21 cellular contexts compared by ENCODE assay signal in the genomic region with DNA sequence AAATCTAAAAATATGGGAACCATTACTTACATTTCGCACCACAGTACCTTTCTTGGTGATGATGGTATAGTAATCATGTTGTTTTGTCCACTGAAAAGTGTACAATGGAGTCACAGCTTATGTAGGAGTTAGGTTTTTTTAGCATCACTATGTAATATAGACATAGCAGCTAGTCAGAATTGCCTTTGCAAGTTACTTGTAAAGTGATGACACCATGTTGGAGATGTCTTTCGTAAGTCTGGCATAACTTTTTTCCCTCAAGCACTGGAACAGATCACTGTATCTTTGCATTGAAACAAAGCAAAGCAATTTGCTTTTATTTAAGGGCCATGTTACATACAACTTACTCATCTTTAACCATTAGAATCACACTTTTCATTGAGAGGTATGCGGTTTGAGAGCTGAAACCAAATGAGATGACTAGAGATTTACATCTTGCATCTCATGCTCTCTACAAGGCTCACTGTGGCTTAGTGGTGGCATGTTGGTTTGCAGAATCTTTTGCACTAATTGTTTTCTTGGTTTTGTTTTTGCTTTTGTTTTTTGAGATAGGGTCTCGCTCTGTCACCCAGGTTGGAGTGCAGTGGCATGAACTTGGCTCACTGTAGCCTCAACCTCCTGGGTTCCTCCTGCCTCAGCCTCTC. TPM values are rescaled to one million over a fixed set of nuclear protein-coding genes. Genes with fewer than 3 reads are reported as not detected.
DNase-seq lines count a peak whose midpoint lies in the region; ATAC-seq, FAIRE-seq and TF ChIP-seq lines count a peak whose summit lies in the region.
"Had no signal": no experiment of that assay in that cellular context is flagged by ENCODE, and none has a peak within 500 bp of the region (broad histone marks: within the 10 kb centered on the region; RNA-seq: fewer than 3 reads in every experiment).

No MANE protein-coding gene starts in this region.

- no TSS peak for BruUV-seq in mammary epithelial cell (replicated peaks; lab: Mats Ljungman, UMichigan)

- peaks cover 3% of the 10 kb centered on the region for H3K4me1 Mint-ChIP-seq in activated CD4-positive, alpha-beta T cell treated with anti-CD3 and anti-CD28 coated beads for 36 hours
- peaks cover 19% of the 10 kb centered on the region for H3K4me1 Mint-ChIP-seq in T-helper 2 cell treated with Interferon-gamma antibody and Interleukin-4, amounts not matched to agents 5 μg/mL and 100 μg/mL, for 36 hours (ENCODE audit: low read depth)

- H3K9ac ChIP-seq in mammary epithelial cell (ENCODE audit: insufficient read depth, low read length) = no peak overlapping the region
- H3K9ac ChIP-seq: BLaER1 had no signal

- in situ Hi-C loops in mammary epithelial cell (cut with MboI; ENCODE audit: low sequenced_read_pairs in 2 of 2) = no loop called here

- DNase-seq in activated CD4-positive, alpha-beta T cell treated with anti-CD3 and anti-CD28 coated beads for 36 hours = no peak
- DNase-seq in activated CD4-positive, alpha-beta T cell treated with anti-CD3 and anti-CD28 coated beads, Interleukin-2, amount 50 U/mL, for 48 hours = no peak
- no peak for DNase-seq in GM12891 (ENCODE audit: insufficient read length, low spot score)
- DNase-seq in T-helper 2 cell treated with Interferon-gamma antibody and Interleukin-4, amounts not matched to agents 5 μg/mL and 100 μg/mL, for 36 hours (ENCODE audit: low spot score) = peak; percentile 25
- DNase-seq in epithelial cell of esophagus (ENCODE audit: low read depth) = peak; percentile 27
- DNase-seq in mammary epithelial cell = no peak
- no peak for DNase-seq in left ventricle myocardium superior
- DNase-seq: CD4-positive, alpha-beta memory T cell; DMS153; GDM1; NCI-H1092 treated with DMSO at 0.1 percent for 48 hours; NCI-H146; NCI-H2029 treated with DMSO at 0.1 percent for 48 hours; NCI-H2171; NCI-H526 had no signal

- FAIRE-seq in GM12891 (lab: Jason Lieb, UNC) = peak; percentile 47
- FAIRE-seq: A204.1, GM18507, H1 had no signal

- ATAC-seq in activated CD4-positive, alpha-beta T cell treated with anti-CD3 and anti-CD28 coated beads for 36 hours = peak; percentile 53
- ATAC-seq in left ventricle myocardium superior = no peak
- ATAC-seq in HG02763 (IDR thresholded peaks at IDR 0.05; ENCODE audit: unreplicated experiment) = no peak

- H4K20me1 ChIP-seq in mammary epithelial cell (ENCODE audit: insufficient read depth, low read length) = no peaks in the 10 kb centered on the region
- H4K20me1 ChIP-seq: BLaER1 had no signal

- no peaks in the 10 kb centered on the region for H3K4me1 ChIP-seq in mammary epithelial cell (ENCODE audit: insufficient read depth, low read length)
- H3K4me1 ChIP-seq: SJSA1 had no signal

- H3K4me3 Mint-ChIP-seq in activated CD4-positive, alpha-beta T cell treated with anti-CD3 and anti-CD28 coated beads for 36 hours = no peak overlapping the region
- no peak overlapping the region for H3K4me3 Mint-ChIP-seq in T-helper 2 cell treated with Interferon-gamma antibody and Interleukin-4, amounts not matched to agents 5 μg/mL and 100 μg/mL, for 36 hours
- H3K4me3 Mint-ChIP-seq: CD4-positive, alpha-beta memory T cell had no signal

- H3K27ac Mint-ChIP-seq in activated CD4-positive, alpha-beta T cell treated with anti-CD3 and anti-CD28 coated beads for 36 hours = no peak overlapping the region
- H3K27ac Mint-ChIP-seq in T-helper 2 cell treated with Interferon-gamma antibody and Interleukin-4, amounts not matched to agents 5 μg/mL and 100 μg/mL, for 36 hours = no peak overlapping the region
- H3K27ac Mint-ChIP-seq: CD4-positive, alpha-beta memory T cell had no signal

- H3K27me3 ChIP-seq in mammary epithelial cell (ENCODE audit: insufficient read depth, low read length) = no peaks in the 10 kb centered on the region
- H3K27me3 ChIP-seq: BLaER1, SJSA1 had no signal

- no peak for TF ChIP-seq CTCF in epithelial cell of esophagus (IDR thresholded peaks at IDR 0.05; ENCODE audit: insufficient read depth, low read depth, low read length, missing control alignments)
- no peak for TF ChIP-seq CTCF in mammary epithelial cell (conservative IDR thresholded peaks at IDR 0.05 in 1 of 2, IDR thresholded peaks at IDR 0.05 in 1 of 2; ENCODE audit: extremely low read depth in 1 of 2, insufficient read depth in 1 of 2, low read depth in 1 of 2, low read length in 2 of 2)

- no peaks in the 10 kb centered on the region for H3K27me3 Mint-ChIP-seq in activated CD4-positive, alpha-beta T cell treated with anti-CD3 and anti-CD28 coated beads for 36 hours
- no peaks in the 10 kb centered on the region for H3K27me3 Mint-ChIP-seq in T-helper 2 cell treated with Interferon-gamma antibody and Interleukin-4, amounts not matched to agents 5 μg/mL and 100 μg/mL, for 36 hours (ENCODE audit: low read depth)
- H3K27me3 Mint-ChIP-seq: CD4-positive, alpha-beta memory T cell had no signal

- H3K9me3 Mint-ChIP-seq in activated CD4-positive, alpha-beta T cell treated with anti-CD3 and anti-CD28 coated beads for 36 hours (ENCODE audit: low read depth) = no peaks in the 10 kb centered on the region
- no peaks in the 10 kb centered on the region for H3K9me3 Mint-ChIP-seq in T-helper 2 cell treated with Interferon-gamma antibody and Interleukin-4, amounts not matched to agents 5 μg/mL and 100 μg/mL, for 36 hours
- H3K9me3 Mint-ChIP-seq: CD4-positive, alpha-beta memory T cell had no signal

- peaks cover 26% of the 10 kb centered on the region for H3K36me3 Mint-ChIP-seq in activated CD4-positive, alpha-beta T cell treated with anti-CD3 and anti-CD28 coated beads for 36 hours (ENCODE audit: low read depth)
- peaks cover 36% of the 10 kb centered on the region for H3K36me3 Mint-ChIP-seq in T-helper 2 cell treated with Interferon-gamma antibody and Interleukin-4, amounts not matched to agents 5 μg/mL and 100 μg/mL, for 36 hours (ENCODE audit: low read depth)

- no peaks in the 10 kb centered on the region for H3K9me3 ChIP-seq in mammary epithelial cell (replicated peaks; ENCODE audit: insufficient read depth, low read length)
- H3K9me3 ChIP-seq: BLaER1, SJSA1 had no signal

- CTCF ChIA-PET in activated CD4-positive, alpha-beta T cell treated with anti-CD3 and anti-CD28 coated beads for 36 hours (lab: Charles Lee) = no interaction called here
- CTCF ChIA-PET in mammary epithelial cell (lab: Charles Lee; ENCODE audit: low non-redundant PET) = no interaction called here

- no peak overlapping the region for H2AFZ ChIP-seq in mammary epithelial cell (ENCODE audit: low read depth, low read length)

- no peak overlapping the region for H3K4me2 ChIP-seq in mammary epithelial cell (ENCODE audit: insufficient read depth, low read depth, low read length)
- H3K4me2 ChIP-seq: BLaER1 had no signal

- POLR2A ChIA-PET in activated CD4-positive, alpha-beta T cell treated with anti-CD3 and anti-CD28 coated beads for 36 hours (lab: Charles Lee) = no interaction called here

- TF ChIP-seq POLR2A in GM12891 (IDR thresholded peaks at IDR 0.05; ENCODE audit: low read depth, low read length) = no peak

- dilution Hi-C loops in mammary epithelial cell (cut with HindIII; ENCODE audit: low sequenced_read_pairs) = no loop called here

- peaks cover 6% of the 10 kb centered on the region for H3K36me3 ChIP-seq in mammary epithelial cell (ENCODE audit: insufficient read depth, low read length)

- H3K79me2 ChIP-seq in mammary epithelial cell (ENCODE audit: insufficient read depth, low read length) = no peaks in the 10 kb centered on the region

- H3K27ac ChIP-seq in mammary epithelial cell (ENCODE audit: insufficient read depth, low read depth, low read length) = no peak overlapping the region
- H3K27ac ChIP-seq: BLaER1, SJSA1 had no signal

- WGBS in mammary epithelial cell (ENCODE audit: low coverage, missing lambda C conversion rate) = 92% methylated on average over 4 of the region's 4 CpGs

- H3K4me3 ChIP-seq in epithelial cell of esophagus (ENCODE audit: low read length) = no peak overlapping the region
- H3K4me3 ChIP-seq in mammary epithelial cell (replicated peaks in 1 of 3; ENCODE audit: insufficient read depth in 1 of 3, low read depth in 2 of 3, low read length in 3 of 3) = no peak overlapping the region
- H3K4me3 ChIP-seq: BLaER1, SJSA1 had no signal

- intact Hi-C loops in activated CD4-positive, alpha-beta T cell treated with anti-CD3 and anti-CD28 coated beads for 36 hours (cut with DNase I, micrococcal nuclease) = no loop called here
- intact Hi-C loops in mammary epithelial cell (cut with micrococcal nuclease) (no loop called here), left ventricle myocardium superior (cut with micrococcal nuclease) (no loop called here)

TF ChIP-seq in GM12891, 5 proteins besides CTCF, POLR2A, EP300 and RAD21:
- no peak for TF ChIP-seq SPI1 (IDR thresholded peaks at IDR 0.05; ENCODE audit: low read depth, low read length)
- TF ChIP-seq POU2F2 (IDR thresholded peaks at IDR 0.05; ENCODE audit: low read depth, low read length) = no peak
- no peak for TF ChIP-seq PAX5 (IDR thresholded peaks at IDR 0.05; ENCODE audit: insufficient read depth, low read length, severe bottlenecking)
- TF ChIP-seq POLR2AphosphoS5 (IDR thresholded peaks at IDR 0.05; ENCODE audit: low read depth, low read length) = no peak
- TF ChIP-seq TAF1 (IDR thresholded peaks at IDR 0.05; ENCODE audit: low read depth, low read length) = no peak

RNA-seq across cellular contexts. Expression of a gene that starts 18.3 kb away (rescaled TPM):
- total RNA-seq in activated CD4-positive, alpha-beta T cell treated with anti-CD3 and anti-CD28 coated beads for 36 hours = 10 to 100 TPM in 1 of 2 experiments, 1 to 10 TPM in 1; 8.3 to 11.8 TPM
- 0.72 TPM for polyA plus RNA-seq in GM12891 (2012; ENCODE audit: low read depth, missing spikeins)
- total RNA-seq in mammary epithelial cell (10 to 100 TPM in 1 of 2 donors, 1 to 10 TPM in 1; 7.3 to 11.9 TPM), left ventricle myocardium superior (14.1 TPM)
- polyA plus RNA-seq in mammary epithelial cell = 1.4 TPM
- 3.6 TPM for polyA minus RNA-seq in mammary epithelial cell

Comparison
In these comparisons a context has a peak if more than half of its experiments do, and no peak if none do; other contexts are left out.
1. DNase-seq: peak in T-helper 2 cell treated with Interferon-gamma antibody and Interleukin-4, amounts not matched to agents 5 μg/mL and 100 μg/mL, for 36 hours (single experiment) and epithelial cell of esophagus (single experiment); none in activated CD4-positive, alpha-beta T cell treated with anti-CD3 and anti-CD28 coated beads for 36 hours (single experiment), activated CD4-positive, alpha-beta T cell treated with anti-CD3 and anti-CD28 coated beads, Interleukin-2, amount 50 U/mL, for 48 hours (0 of 2), GM12891 (single experiment), mammary epithelial cell (single experiment) and left ventricle myocardium superior (single experiment).